ENCODE assay signal across 18 cellular contexts in the genomic region with DNA sequence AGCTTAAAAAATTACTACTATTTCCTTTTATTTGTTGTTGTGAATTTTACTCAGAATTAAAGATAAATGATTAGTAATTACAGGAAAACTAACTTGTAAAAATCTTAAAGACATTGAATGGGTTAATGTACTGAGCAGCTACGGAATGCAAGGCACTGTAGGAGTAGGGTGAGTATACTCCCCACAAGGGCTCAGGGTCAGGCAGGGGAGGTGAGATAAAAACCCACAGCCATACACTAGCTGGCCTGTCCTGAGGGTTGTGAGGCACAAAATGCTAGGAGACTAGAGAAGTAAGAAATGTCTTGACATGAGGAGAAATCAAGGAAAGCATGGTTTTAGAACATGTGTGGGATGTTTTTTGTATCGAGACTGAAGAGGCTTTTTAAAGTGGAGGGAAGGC.
"Had no signal": no experiment of that assay in that cellular context is flagged by ENCODE, and none has a peak within 500 bp of the region (broad histone marks: within the 10 kb centered on the region; RNA-seq: fewer than 3 reads in every experiment).

No MANE protein-coding gene starts in this region.

- H3K4me3 ChIP-seq: cardiac muscle cell, lower lobe of right lung, tibial nerve had no signal

- H3K4me3 Mint-ChIP-seq: activated T-cell treated with anti-CD3 and anti-CD28 coated beads, Interleukin-2, amount 50 U/mL, for 4 hours; effector memory CD8-positive, alpha-beta T cell; mesothelial cell of epicardium; natural killer cell treated with Interleukin-12 subunit alpha and Interleukin-12 subunit beta and Interleukin-15 and Interleukin-18, amount 100 ng/mL, for 72 hours; stimulated activated naive CD8-positive, alpha-beta T cell treated with anti-CD3 and anti-CD28 coated beads, Interleukin-15, Interleukin-2, amounts not matched to agents 100 ng/mL and 50 ng/mL, for 24 hours had no signal

- H3K27me3 Mint-ChIP-seq: effector memory CD8-positive, alpha-beta T cell; stimulated activated naive CD8-positive, alpha-beta T cell treated with anti-CD3 and anti-CD28 coated beads, Interleukin-15, Interleukin-2, amounts not matched to agents 100 ng/mL and 50 ng/mL, for 24 hours had no signal

- H3K27ac Mint-ChIP-seq: mesothelial cell of epicardium; natural killer cell treated with Interleukin-12 subunit alpha and Interleukin-12 subunit beta and Interleukin-15 and Interleukin-18, amount 100 ng/mL, for 72 hours; stimulated activated naive CD8-positive, alpha-beta T cell treated with anti-CD3 and anti-CD28 coated beads, Interleukin-15, Interleukin-2, amounts not matched to agents 100 ng/mL and 50 ng/mL, for 24 hours had no signal

- H3K9me3 Mint-ChIP-seq: activated T-cell treated with anti-CD3 and anti-CD28 coated beads, Interleukin-2, amount 50 U/mL, for 4 hours; effector memory CD8-positive, alpha-beta T cell; natural killer cell treated with Interleukin-12 subunit alpha and Interleukin-12 subunit beta and Interleukin-15 and Interleukin-18, amount 100 ng/mL, for 72 hours; stimulated activated naive CD8-positive, alpha-beta T cell treated with anti-CD3 and anti-CD28 coated beads, Interleukin-15, Interleukin-2, amounts not matched to agents 100 ng/mL and 50 ng/mL, for 24 hours had no signal

- ATAC-seq: activated T-cell treated with anti-CD3 and anti-CD28 coated beads, Interleukin-2, amount 50 U/mL, for 4 hours; effector memory CD8-positive, alpha-beta T cell; lower lobe of right lung; natural killer cell treated with Interleukin-12 subunit alpha and Interleukin-12 subunit beta and Interleukin-15 and Interleukin-18, amount 100 ng/mL, for 72 hours had no signal

- DNase-seq: activated CD4-positive, alpha-beta T cell treated with anti-CD3 and anti-CD28 coated beads, Interleukin-2, amount 50 U/mL, for 1 hour; activated CD4-positive, CD25-positive, alpha-beta regulatory T cell treated with anti-CD3 and anti-CD28 coated beads, Interleukin-2, amount 50 U/mL, for 72 hours; activated CD8-positive, alpha-beta memory T cell treated with anti-CD3 and anti-CD28 coated beads, Interleukin-2, amount 50 U/mL, for 4 hours; activated effector memory CD4-positive, alpha-beta T cell treated with Interleukin-2 at 50 U/mL for 16 hours; activated naive CD4-positive, alpha-beta T cell treated with anti-CD3 and anti-CD28 coated beads, Interleukin-2, amount 50 U/mL, for 16 hours; activated T-cell treated with anti-CD3 and anti-CD28 coated beads, Interleukin-2, amount 50 U/mL, for 4 hours; effector memory CD8-positive, alpha-beta T cell; hypothalamus; lower lobe of right lung; nucleus accumbens; stimulated activated CD4-positive, alpha-beta T cell treated with anti-CD3 and anti-CD28 coated beads, Interleukin-2, amount 100 ng/mL, for 24 hours; T-helper 1 cell; T1000 had no signal

- H3K9me3 ChIP-seq: lower lobe of right lung, tibial nerve had no signal
